14 cellular contexts compared by ENCODE assay signal in the genomic region with DNA sequence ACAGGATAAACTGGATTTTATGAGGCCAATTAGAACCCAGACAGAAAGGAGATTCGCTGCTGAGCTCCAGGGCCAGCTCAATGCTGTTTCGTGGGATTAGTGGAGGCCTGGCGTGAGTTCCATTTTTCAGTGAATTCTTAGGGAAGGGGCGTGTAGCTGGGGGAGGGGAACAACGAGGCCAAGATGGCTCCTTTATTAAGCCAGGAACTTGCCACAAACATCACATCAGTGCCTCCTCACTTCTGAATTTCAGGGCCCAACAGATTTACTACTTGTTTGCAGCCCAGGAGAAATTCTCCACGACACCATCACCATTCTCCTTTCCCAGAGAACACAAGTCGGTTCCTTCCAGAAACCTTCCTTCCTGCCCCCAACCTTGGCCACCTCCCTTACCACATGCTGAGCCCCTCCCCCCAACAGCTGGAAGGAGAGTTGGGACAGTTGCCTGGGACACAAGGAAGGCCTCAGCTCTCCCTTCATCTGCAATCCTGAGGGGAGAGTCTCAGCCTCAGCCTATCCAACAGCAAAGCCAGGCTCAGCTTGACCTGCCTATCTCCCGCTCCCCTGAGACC. TPM values are rescaled to one million over a fixed set of nuclear protein-coding genes. Genes with fewer than 3 reads are reported as not detected.
DNase-seq lines count a peak whose midpoint lies in the region; ATAC-seq and TF ChIP-seq lines count a peak whose summit lies in the region.
"Had no signal": no experiment of that assay in that cellular context is flagged by ENCODE, and none has a peak within 500 bp of the region (broad histone marks: within the 10 kb centered on the region; RNA-seq: fewer than 3 reads in every experiment).

No MANE protein-coding gene starts in this region.

- DNase-seq in AG10803 (ENCODE audit: low read depth) (peak; percentile 67), NCI-H82 (lab: John Stamatoyannopoulos, UW) (peak; percentile 95), fibroblast of the aortic adventitia (ENCODE audit: low read depth) (peak; percentile 34), midbrain (lab: John Stamatoyannopoulos, UW) (peak; percentile 67), AG08395 (ENCODE audit: low spot score) (no peak), NCI-H1417 treated with DMSO at 0.1 percent for 48 hours (lab: John Stamatoyannopoulos, UW) (no peak)
- no peak for DNase-seq in activated CD4-positive, alpha-beta T cell treated with anti-CD3 and anti-CD28 coated beads for 48 hours
- DNase-seq: lower lobe of right lung, MV-4-11, SK-N-SH, transverse colon had no signal

- ATAC-seq in GM18519 (IDR thresholded peaks at IDR 0.05; ENCODE audit: low FRiP score, unreplicated experiment), result no peak
- ATAC-seq: activated CD4-positive, CD25-positive, alpha-beta regulatory T cell treated with anti-CD3 and anti-CD28 coated beads, Interleukin-2, amount 50 U/mL, for 24 hours; lower lobe of right lung had no signal

- TF ChIP-seq CTCF in AG10803 (conservative IDR thresholded peaks at IDR 0.05; ENCODE audit: low read length) (no peak), fibroblast of the aortic adventitia (IDR thresholded peaks at IDR 0.05; ENCODE audit: insufficient read depth, low read length) (no peak)

- no peak overlapping the region for H3K4me3 ChIP-seq in AG10803 (ENCODE audit: low read length)
- no peak overlapping the region for H3K4me3 ChIP-seq in fibroblast of the aortic adventitia (ENCODE audit: low read depth, low read length)
- H3K4me3 ChIP-seq: lower lobe of right lung, transverse colon had no signal

RNA-seq across cellular contexts. Expression of a gene that starts 5.8 kb away (rescaled TPM):
- total RNA-seq in fibroblast of the aortic adventitia (ENCODE audit: low replicate concordance), result 1.4 and 7.5 TPM in 2 replicates

RNA-seq across cellular contexts. Expression of a gene that starts 39.1 kb away (rescaled TPM):
- 0.25 TPM in 1 of 2 replicates, not detected in the other for total RNA-seq in fibroblast of the aortic adventitia (ENCODE audit: low replicate concordance)
- total RNA-seq: bronchial epithelial cell, lower lobe of right lung, transverse colon had no signal

Comparison
In these comparisons a context has a peak if more than half of its experiments do, and no peak if none do; other contexts are left out.
1. DNase-seq: peak in AG10803 (single experiment), NCI-H82 (single experiment), fibroblast of the aortic adventitia (single experiment) and midbrain (single experiment); none in AG08395 (single experiment), activated CD4-positive, alpha-beta T cell treated with anti-CD3 and anti-CD28 coated beads for 48 hours (single experiment) and NCI-H1417 treated with DMSO at 0.1 percent for 48 hours (single experiment).